Comparison of ENCODE assay signal across 1 cellular context in the genomic region with DNA sequence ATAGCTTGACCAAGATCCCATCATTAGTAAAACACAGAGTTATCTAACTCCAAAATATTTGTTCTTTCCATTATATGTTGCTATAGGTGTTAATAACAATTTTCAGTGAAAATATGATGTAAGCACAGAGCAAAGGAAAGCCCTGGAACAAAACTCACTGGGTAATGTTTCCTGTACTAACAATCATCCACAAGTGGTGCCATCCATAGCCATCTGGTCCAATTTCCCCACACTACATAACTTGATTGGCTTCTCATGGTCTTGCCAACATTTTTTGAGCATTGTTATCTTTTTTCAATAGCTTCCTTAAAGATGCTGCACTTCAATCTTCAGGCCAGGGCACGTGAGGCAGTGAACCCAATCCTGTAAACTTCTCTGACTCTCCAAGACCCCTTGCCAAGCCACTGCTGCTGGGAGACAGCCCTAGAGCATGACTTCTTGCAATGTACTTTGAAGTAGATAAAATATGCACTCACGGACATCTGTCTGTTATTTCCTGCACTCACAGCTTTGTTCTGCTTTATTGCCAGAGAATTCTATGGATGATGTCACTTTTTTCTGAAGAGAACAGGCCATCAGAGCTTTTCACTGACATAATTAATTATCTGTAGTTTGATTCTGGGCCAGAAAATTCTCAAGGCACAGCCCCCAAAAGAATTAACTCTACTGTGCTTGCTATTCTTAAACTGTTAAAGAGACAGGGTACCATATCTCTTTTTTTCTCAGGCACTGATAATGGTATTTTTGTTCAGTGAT.
TF ChIP-seq lines count a peak whose summit lies in the region.

No MANE protein-coding gene starts in this region.

TF ChIP-seq in HEK293, 187 proteins besides CTCF, POLR2A, EP300 and RAD21 (continued from another document):
- TF ChIP-seq, protein P1, sequence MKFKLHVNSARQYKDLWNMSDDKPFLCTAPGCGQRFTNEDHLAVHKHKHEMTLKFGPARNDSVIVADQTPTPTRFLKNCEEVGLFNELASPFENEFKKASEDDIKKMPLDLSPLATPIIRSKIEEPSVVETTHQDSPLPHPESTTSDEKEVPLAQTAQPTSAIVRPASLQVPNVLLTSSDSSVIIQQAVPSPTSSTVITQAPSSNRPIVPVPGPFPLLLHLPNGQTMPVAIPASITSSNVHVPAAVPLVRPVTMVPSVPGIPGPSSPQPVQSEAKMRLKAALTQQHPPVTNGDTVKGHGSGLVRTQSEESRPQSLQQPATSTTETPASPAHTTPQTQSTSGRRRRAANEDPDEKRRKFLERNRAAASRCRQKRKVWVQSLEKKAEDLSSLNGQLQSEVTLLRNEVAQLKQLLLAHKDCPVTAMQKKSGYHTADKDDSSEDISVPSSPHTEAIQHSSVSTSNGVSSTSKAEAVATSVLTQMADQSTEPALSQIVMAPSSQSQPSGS (tag by site-specific recombination; IDR thresholded peaks at IDR 0.05; ENCODE audit: low read depth), result peak; percentile 92
- TF ChIP-seq ZNF549 (tag by site-specific recombination; IDR thresholded peaks at IDR 0.05) (no peak), ZNF350 (tag by site-specific recombination; IDR thresholded peaks at IDR 0.05) (no peak), FEZF1 (tag by site-specific recombination; IDR thresholded peaks at IDR 0.05) (no peak), SCRT2 (tag by site-specific recombination; IDR thresholded peaks at IDR 0.05) (peak; percentile 54; the same call in 1 of the 2 replicates), ZNF24 (tag by site-specific recombination; IDR thresholded peaks at IDR 0.05) (no peak), ZNF548 (tag by site-specific recombination; IDR thresholded peaks at IDR 0.05) (no peak), BCL11B (tag by site-specific recombination; IDR thresholded peaks at IDR 0.05; ENCODE audit: low read depth) (no peak), ZNF23 (tag by site-specific recombination; IDR thresholded peaks at IDR 0.05; ENCODE audit: borderline replicate concordance) (no peak), ZBTB48 (tag by site-specific recombination; IDR thresholded peaks at IDR 0.05) (peak; percentile 62; the same call in 1 of the 2 replicates), ZNF221 (tag by site-specific recombination; IDR thresholded peaks at IDR 0.05; ENCODE audit: borderline replicate concordance) (no peak), TRIM28 (IDR thresholded peaks at IDR 0.05; ENCODE audit: borderline replicate concordance, low read length) (peak; percentile 79; the same call in 1 of the 2 replicates), SP3 (tag by site-specific recombination; IDR thresholded peaks at IDR 0.05) (no peak), ZNF664 (tag by site-specific recombination; IDR thresholded peaks at IDR 0.05) (no peak), ZNF423 (tag by site-specific recombination; IDR thresholded peaks at IDR 0.05) (no peak), PRDM6 (tag by site-specific recombination; IDR thresholded peaks at IDR 0.05) (peak; percentile 83), ZEB2 (tag by site-specific recombination; IDR thresholded peaks at IDR 0.05) (peak; percentile 50; the same call in 1 of the 2 replicates), WT1 (tag by site-specific recombination; IDR thresholded peaks at IDR 0.05) (no peak), ZNF830 (tag by site-specific recombination; IDR thresholded peaks at IDR 0.05; ENCODE audit: low read depth) (no peak), ZBTB8A (tag by site-specific recombination; IDR thresholded peaks at IDR 0.05) (no peak), ZNF354C (tag by site-specific recombination; IDR thresholded peaks at IDR 0.05; ENCODE audit: borderline replicate concordance, low read depth) (no peak), ELK4 (IDR thresholded peaks at IDR 0.05; ENCODE audit: borderline replicate concordance, low read depth, low read length) (no peak), MEIS1 (CRISPR knock-in tag; IDR thresholded peaks at IDR 0.05; ENCODE audit: borderline replicate concordance) (peak; percentile 79; the same call in 1 of the 2 replicates), REST (tag by site-specific recombination; IDR thresholded peaks at IDR 0.05) (no peak), ZIC2 (tag by site-specific recombination; IDR thresholded peaks at IDR 0.05) (no peak), KLF1 (tag by site-specific recombination; IDR thresholded peaks at IDR 0.05) (no peak)
- TF ChIP-seq, protein P2, sequence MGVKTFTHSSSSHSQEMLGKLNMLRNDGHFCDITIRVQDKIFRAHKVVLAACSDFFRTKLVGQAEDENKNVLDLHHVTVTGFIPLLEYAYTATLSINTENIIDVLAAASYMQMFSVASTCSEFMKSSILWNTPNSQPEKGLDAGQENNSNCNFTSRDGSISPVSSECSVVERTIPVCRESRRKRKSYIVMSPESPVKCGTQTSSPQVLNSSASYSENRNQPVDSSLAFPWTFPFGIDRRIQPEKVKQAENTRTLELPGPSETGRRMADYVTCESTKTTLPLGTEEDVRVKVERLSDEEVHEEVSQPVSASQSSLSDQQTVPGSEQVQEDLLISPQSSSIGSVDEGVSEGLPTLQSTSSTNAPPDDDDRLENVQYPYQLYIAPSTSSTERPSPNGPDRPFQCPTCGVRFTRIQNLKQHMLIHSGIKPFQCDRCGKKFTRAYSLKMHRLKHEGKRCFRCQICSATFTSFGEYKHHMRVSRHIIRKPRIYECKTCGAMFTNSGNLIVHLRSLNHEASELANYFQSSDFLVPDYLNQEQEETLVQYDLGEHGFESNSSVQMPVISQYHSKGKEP (tag by site-specific recombination; IDR thresholded peaks at IDR 0.05), result peak; percentile 75
- TF ChIP-seq, protein P3, sequence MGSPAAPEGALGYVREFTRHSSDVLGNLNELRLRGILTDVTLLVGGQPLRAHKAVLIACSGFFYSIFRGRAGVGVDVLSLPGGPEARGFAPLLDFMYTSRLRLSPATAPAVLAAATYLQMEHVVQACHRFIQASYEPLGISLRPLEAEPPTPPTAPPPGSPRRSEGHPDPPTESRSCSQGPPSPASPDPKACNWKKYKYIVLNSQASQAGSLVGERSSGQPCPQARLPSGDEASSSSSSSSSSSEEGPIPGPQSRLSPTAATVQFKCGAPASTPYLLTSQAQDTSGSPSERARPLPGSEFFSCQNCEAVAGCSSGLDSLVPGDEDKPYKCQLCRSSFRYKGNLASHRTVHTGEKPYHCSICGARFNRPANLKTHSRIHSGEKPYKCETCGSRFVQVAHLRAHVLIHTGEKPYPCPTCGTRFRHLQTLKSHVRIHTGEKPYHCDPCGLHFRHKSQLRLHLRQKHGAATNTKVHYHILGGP (tag by site-specific recombination; IDR thresholded peaks at IDR 0.05), result no peak
- TF ChIP-seq, protein P4, sequence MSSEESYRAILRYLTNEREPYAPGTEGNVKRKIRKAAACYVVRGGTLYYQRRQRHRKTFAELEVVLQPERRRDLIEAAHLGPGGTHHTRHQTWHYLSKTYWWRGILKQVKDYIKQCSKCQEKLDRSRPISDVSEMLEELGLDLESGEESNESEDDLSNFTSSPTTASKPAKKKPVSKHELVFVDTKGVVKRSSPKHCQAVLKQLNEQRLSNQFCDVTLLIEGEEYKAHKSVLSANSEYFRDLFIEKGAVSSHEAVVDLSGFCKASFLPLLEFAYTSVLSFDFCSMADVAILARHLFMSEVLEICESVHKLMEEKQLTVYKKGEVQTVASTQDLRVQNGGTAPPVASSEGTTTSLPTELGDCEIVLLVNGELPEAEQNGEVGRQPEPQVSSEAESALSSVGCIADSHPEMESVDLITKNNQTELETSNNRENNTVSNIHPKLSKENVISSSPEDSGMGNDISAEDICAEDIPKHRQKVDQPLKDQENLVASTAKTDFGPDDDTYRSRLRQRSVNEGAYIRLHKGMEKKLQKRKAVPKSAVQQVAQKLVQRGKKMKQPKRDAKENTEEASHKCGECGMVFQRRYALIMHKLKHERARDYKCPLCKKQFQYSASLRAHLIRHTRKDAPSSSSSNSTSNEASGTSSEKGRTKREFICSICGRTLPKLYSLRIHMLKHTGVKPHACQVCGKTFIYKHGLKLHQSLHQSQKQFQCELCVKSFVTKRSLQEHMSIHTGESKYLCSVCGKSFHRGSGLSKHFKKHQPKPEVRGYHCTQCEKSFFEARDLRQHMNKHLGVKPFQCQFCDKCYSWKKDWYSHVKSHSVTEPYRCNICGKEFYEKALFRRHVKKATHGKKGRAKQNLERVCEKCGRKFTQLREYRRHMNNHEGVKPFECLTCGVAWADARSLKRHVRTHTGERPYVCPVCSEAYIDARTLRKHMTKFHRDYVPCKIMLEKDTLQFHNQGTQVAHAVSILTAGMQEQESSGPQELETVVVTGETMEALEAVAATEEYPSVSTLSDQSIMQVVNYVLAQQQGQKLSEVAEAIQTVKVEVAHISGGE (tag by site-specific recombination; conservative IDR thresholded peaks at IDR 0.05; ENCODE audit: low read depth), result 0 out of 2 replicates have a peak, but pooled peaks have one; percentile 52
